Comparison of ENCODE assay signal across 8 cellular contexts in genomic region chr20:63273635-63274380, GRCh38. TPM values are rescaled to one million over a fixed set of nuclear protein-coding genes. Genes with fewer than 3 reads are reported as not detected.
DNase-seq lines count a peak whose midpoint lies in the region; ATAC-seq and TF ChIP-seq lines count a peak whose summit lies in the region.

No MANE protein-coding gene starts in this region.

- no peaks in the 10 kb centered on the region for H3K27me3 ChIP-seq in H9 (ENCODE audit: insufficient read depth, low read length)

- WGBS in H9 (ENCODE audit: extremely low coverage, insufficient read length, low lambda C conversion rate), result no CpG with 5 or more reads among the region's 20 CpGs

- peaks cover 12 to 13% of the 10 kb centered on the region in 2 experiments for H3K4me1 Mint-ChIP-seq in H9
- H3K4me1 Mint-ChIP-seq in activated T-helper 17 cell treated with anti-CD3 and anti-CD28 coated beads, Interleukin-2, amount 50 U/mL, for 72 hours, result peaks cover 11% of the 10 kb centered on the region

- peak overlapping the region; percentile 49 for H3K4me2 ChIP-seq in H9 (ENCODE audit: insufficient read depth, insufficient read length, low read length)

- no peak overlapping the region for H4K5ac ChIP-seq in H9 (ENCODE audit: insufficient read length, low read depth, low read length)

- 0 out of 2 replicates have a peak, but pooled peaks cover 2% of the 10 kb centered on the region for H3K4me1 ChIP-seq in H9 (ENCODE audit: insufficient read depth, low read length)

- H3K9me3 ChIP-seq in H9 (ENCODE audit: control insufficient read depth, low read depth, low read length), result no peaks in the 10 kb centered on the region
- no peaks in the 10 kb centered on the region for H3K9me3 ChIP-seq in iPS-18c (ENCODE audit: control insufficient read depth, insufficient read depth, low read length)

- TF ChIP-seq CTCF in H9 (conservative IDR thresholded peaks at IDR 0.05), result no peak

- no peak overlapping the region for H4K8ac ChIP-seq in H9 (replicated peaks; ENCODE audit: insufficient read length, low read depth, low read length)

- ATAC-seq in activated T-helper 17 cell treated with anti-CD3 and anti-CD28 coated beads, Interleukin-2, amount 50 U/mL, for 72 hours (replicated peaks), result no peak
- ATAC-seq in GM21423 (IDR thresholded peaks at IDR 0.05; ENCODE audit: unreplicated experiment) (no peak), HG03565 (IDR thresholded peaks at IDR 0.05; ENCODE audit: unreplicated experiment) (no peak), GM21576 (IDR thresholded peaks at IDR 0.05; ENCODE audit: unreplicated experiment) (no peak)

- peak overlapping the region; percentile 54; the same call in 1 of the 2 replicates for H3K14ac ChIP-seq in H9 (ENCODE audit: insufficient read depth, low read length)

- H3K27ac Mint-ChIP-seq in H9, result peak overlapping the region; percentile 28 to 79 (median 39); a peak in 4 of 7 replicates
- H3K27ac Mint-ChIP-seq in activated T-helper 17 cell treated with anti-CD3 and anti-CD28 coated beads, Interleukin-2, amount 50 U/mL, for 72 hours, result peak overlapping the region; percentile 95

- H3K4ac ChIP-seq in H9 (ENCODE audit: low read depth, low read length), result no peak overlapping the region

- H3K4me3 ChIP-seq in iPS-18c (ENCODE audit: insufficient read depth, low read depth, low read length), result peak overlapping the region; percentile 84

- H3K79me1 ChIP-seq in H9 (ENCODE audit: insufficient read depth, low read depth, low read length, poor library complexity, severe bottlenecking), result peaks cover 14% of the 10 kb centered on the region

- H3K4me3 Mint-ChIP-seq in H9, result peak overlapping the region; percentile 80 to 91
- H3K4me3 Mint-ChIP-seq in activated T-helper 17 cell treated with anti-CD3 and anti-CD28 coated beads, Interleukin-2, amount 50 U/mL, for 72 hours, result peak overlapping the region; percentile 91

- H3K23ac ChIP-seq in H9 (ENCODE audit: insufficient read length, low read depth, low read length), result no peak overlapping the region

- H3K79me2 ChIP-seq in H9 (ENCODE audit: insufficient read depth, low read length), result peaks cover 27% of the 10 kb centered on the region; the same call in 1 of the 2 replicates

- H3K27ac ChIP-seq in H9 (ENCODE audit: insufficient read length, low read depth, low read length), result no peak overlapping the region

- no peak overlapping the region for H2BK120ac ChIP-seq in H9 (ENCODE audit: low read depth, low read length, poor library complexity, severe bottlenecking)

- no peak overlapping the region for H2BK5ac ChIP-seq in H9 (ENCODE audit: insufficient read length, low read length)

- H3T11ph ChIP-seq in H9 (ENCODE audit: low read length), result no peak overlapping the region

- no peak overlapping the region for H4K91ac ChIP-seq in H9 (ENCODE audit: insufficient read length, low read depth, low read length)

- peaks cover 9 to 35% (median 26%) of the 10 kb centered on the region in 3 experiments for H3K36me3 Mint-ChIP-seq in H9 (ENCODE audit: insufficient read depth in 1 of 3, low read depth in 3 of 3)
- H3K36me3 Mint-ChIP-seq in activated T-helper 17 cell treated with anti-CD3 and anti-CD28 coated beads, Interleukin-2, amount 50 U/mL, for 72 hours (ENCODE audit: low read depth), result peaks cover 29% of the 10 kb centered on the region

- H2BK15ac ChIP-seq in H9 (ENCODE audit: low read depth, low read length), result no peak overlapping the region

- H2AFZ ChIP-seq in H9 (ENCODE audit: low read length), result no peak overlapping the region

- H3K9ac ChIP-seq in H9 (ENCODE audit: extremely low read depth, insufficient read length, low read length), result peak overlapping the region; percentile 2

- H3K23me2 ChIP-seq in H9 (ENCODE audit: insufficient read length, low read depth, low read length, poor library complexity, severe bottlenecking), result no peaks in the 10 kb centered on the region

- no peak overlapping the region for H3K18ac ChIP-seq in H9 (ENCODE audit: insufficient read length, low read depth, low read length)

- H3K9me3 Mint-ChIP-seq in H9, result no peaks in the 10 kb centered on the region
- H3K9me3 Mint-ChIP-seq in activated T-helper 17 cell treated with anti-CD3 and anti-CD28 coated beads, Interleukin-2, amount 50 U/mL, for 72 hours, result no peaks in the 10 kb centered on the region

- H4K20me1 ChIP-seq in H9 (ENCODE audit: control insufficient read depth, insufficient read depth, insufficient read length), result no peaks in the 10 kb centered on the region

- DNase-seq in 8988T (peak; percentile 82), H9 (no peak), stromal cell of bone marrow (ENCODE audit: low read depth) (peak; percentile 40)

- no peak overlapping the region for H2BK12ac ChIP-seq in H9 (ENCODE audit: insufficient read length, low read depth, low read length)

- no peak overlapping the region for H3K56ac ChIP-seq in H9 (ENCODE audit: insufficient read length, low read depth, low read length)

- no peaks in the 10 kb centered on the region for H3K27me3 Mint-ChIP-seq in H9 (ENCODE audit: low read depth)
- no peaks in the 10 kb centered on the region for H3K27me3 Mint-ChIP-seq in activated T-helper 17 cell treated with anti-CD3 and anti-CD28 coated beads, Interleukin-2, amount 50 U/mL, for 72 hours

- no peak overlapping the region for H2BK20ac ChIP-seq in H9 (ENCODE audit: low read depth, low read length, poor library complexity, severe bottlenecking)

- no peak overlapping the region for H2AK5ac ChIP-seq in H9 (ENCODE audit: insufficient read length, low read length)

RNA-seq across cellular contexts. Expression of gene ARFGAP1, which starts 1.2 kb away (rescaled TPM):
- 111 and 114 TPM in 2 replicates for total RNA-seq in H9 (2021)
- total RNA-seq in activated T-helper 17 cell treated with anti-CD3 and anti-CD28 coated beads, Interleukin-2, amount 50 U/mL, for 72 hours, result 10 to 100 TPM; 63.1 to 70.5 TPM

RNA-seq across cellular contexts. Expression of gene COL20A1, which starts 19.2 kb away (rescaled TPM):
- total RNA-seq in H9 (2021), result 1.3 and 2.3 TPM in 2 replicates
- total RNA-seq in activated T-helper 17 cell treated with anti-CD3 and anti-CD28 coated beads, Interleukin-2, amount 50 U/mL, for 72 hours, result under 1 TPM; 0.16 to 0.17 TPM

RNA-seq across cellular contexts. Expression of gene NKAIN4, which starts 19.5 kb away (rescaled TPM):
- 19.1 and 20.9 TPM in 2 replicates for total RNA-seq in H9 (2021)
- not detected for total RNA-seq in activated T-helper 17 cell treated with anti-CD3 and anti-CD28 coated beads, Interleukin-2, amount 50 U/mL, for 72 hours

RNA-seq across cellular contexts. Expression of gene BIRC7, which starts 38.1 kb away (rescaled TPM):
- 0.31 TPM in 1 of 2 replicates, not detected in the other for total RNA-seq in H9 (2021)
- total RNA-seq in activated T-helper 17 cell treated with anti-CD3 and anti-CD28 coated beads, Interleukin-2, amount 50 U/mL, for 72 hours, result under 1 TPM in 1 of 2 donors, not detected in 1; 0.61 TPM

RNA-seq across cellular contexts. Expression of gene YTHDF1, which starts 57.9 kb away (rescaled TPM):
- 85.4 TPM in 2 replicates for total RNA-seq in H9 (2021)
- total RNA-seq in activated T-helper 17 cell treated with anti-CD3 and anti-CD28 coated beads, Interleukin-2, amount 50 U/mL, for 72 hours, result 10 to 100 TPM; 23.7 to 40.3 TPM

Comparison
In these comparisons a context has a peak if more than half of its experiments do, and no peak if none do; other contexts are left out.
1. RNA of gene NKAIN4, which starts 19.5 kb away (total RNA-seq): 19.1 to 20.9 TPM in H9; not detected in activated T-helper 17 cell treated with anti-CD3 and anti-CD28 coated beads, Interleukin-2, amount 50 U/mL, for 72 hours; every median in the first group is over 10 times any median in the second.